ENCODE assay signal across 8 cellular contexts in the genomic region with DNA sequence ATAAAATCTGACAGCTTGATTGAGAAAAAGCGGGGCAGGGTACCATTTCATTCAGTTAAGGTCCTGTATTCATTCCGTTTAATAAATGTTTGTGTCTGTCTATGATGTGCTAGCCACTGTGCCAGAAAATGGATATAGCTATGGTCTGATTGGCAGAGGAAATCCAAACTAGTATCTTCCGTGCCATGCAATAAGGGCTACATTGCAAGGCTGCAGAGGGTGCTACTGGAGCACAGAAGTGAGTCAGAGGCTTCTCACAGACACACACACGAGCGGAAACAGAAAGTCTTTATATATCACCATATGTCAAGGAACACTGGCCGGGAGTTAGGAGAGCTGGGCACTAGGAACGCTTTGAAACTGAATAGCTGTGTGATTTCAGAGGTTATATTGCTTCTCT. TPM values are rescaled to one million over a fixed set of nuclear protein-coding genes. Genes with fewer than 3 reads are reported as not detected.
DNase-seq lines count a peak whose midpoint lies in the region; ATAC-seq and TF ChIP-seq lines count a peak whose summit lies in the region.
"Not testable (repeated sequence)": the region's sequence is repeated elsewhere in the genome, so short reads cannot be mapped to it uniquely, and the experiment has no call there.

No MANE protein-coding gene starts in this region.

- not testable (repeated sequence) for H3K4me1 Mint-ChIP-seq in activated T-helper 17 cell treated with anti-CD3 and anti-CD28 coated beads, Interleukin-2, amount 50 U/mL, for 72 hours

- H3K9me3 ChIP-seq in esophagus muscularis mucosa; mesodermal cell (ENCODE audit: control insufficient read depth, low read length): not testable (repeated sequence)

- peak overlapping the region; percentile 98 for H3K4me3 Mint-ChIP-seq in activated T-helper 17 cell treated with anti-CD3 and anti-CD28 coated beads, Interleukin-2, amount 50 U/mL, for 72 hours

- TF ChIP-seq CTCF in esophagus muscularis mucosa (IDR thresholded peaks at IDR 0.05) = peak in 2 of 3 experiments; percentile 25 to 28

- ATAC-seq in GM19452 (IDR thresholded peaks at IDR 0.05; ENCODE audit: unreplicated experiment) (peak; percentile 42), HG03457 (IDR thresholded peaks at IDR 0.05; ENCODE audit: unreplicated experiment) (peak; percentile 53)
- ATAC-seq in activated T-helper 17 cell treated with anti-CD3 and anti-CD28 coated beads, Interleukin-2, amount 50 U/mL, for 72 hours (replicated peaks) = peak; percentile 81

- not testable (repeated sequence) for H3K9me3 Mint-ChIP-seq in activated T-helper 17 cell treated with anti-CD3 and anti-CD28 coated beads, Interleukin-2, amount 50 U/mL, for 72 hours

- WGBS in esophagus muscularis mucosa = 10% methylated on average over 7 of the region's 7 CpGs
- 43 to 47% methylated on average over 2 of the region's 7 CpGs for WGBS in mesodermal cell (ENCODE audit: insufficient coverage in 2 of 2), 2 experiments

- H3K36me3 Mint-ChIP-seq in activated T-helper 17 cell treated with anti-CD3 and anti-CD28 coated beads, Interleukin-2, amount 50 U/mL, for 72 hours (ENCODE audit: low read depth) = not testable (repeated sequence)

- not testable (repeated sequence) for H3K4me1 ChIP-seq in esophagus muscularis mucosa; mesodermal cell (ENCODE audit: control insufficient read depth, insufficient read depth, low read length, poor library complexity, severe bottlenecking)

- peak overlapping the region; percentile 64 to 89 (median 70) for H3K4me3 ChIP-seq in esophagus muscularis mucosa
- H3K4me3 ChIP-seq in mesodermal cell (ENCODE audit: extremely low read depth, insufficient read depth, low read length, poor library complexity, severe bottlenecking) = peak overlapping the region; percentile 61

- not testable (repeated sequence) for TF ChIP-seq EP300 in esophagus muscularis mucosa (IDR thresholded peaks at IDR 0.05)

- H3K27ac Mint-ChIP-seq in activated T-helper 17 cell treated with anti-CD3 and anti-CD28 coated beads, Interleukin-2, amount 50 U/mL, for 72 hours = peak overlapping the region; percentile 98

- intact Hi-C loops in esophagus muscularis mucosa (cut with DNase I) = not testable (repeated sequence)

- not testable (repeated sequence) for H3K36me3 ChIP-seq in esophagus muscularis mucosa; mesodermal cell (ENCODE audit: control insufficient read depth, insufficient read depth, low read length)

- peak overlapping the region; percentile 80 to 88 (median 86) for H3K27ac ChIP-seq in esophagus muscularis mucosa (replicated peaks in 1 of 4)
- peak overlapping the region; percentile 81 for H3K27ac ChIP-seq in mesodermal cell (ENCODE audit: low read depth, low read length, severe bottlenecking)

- peak in 10 of 14 donors; percentile 1 to 31 (median 18) for DNase-seq in C1 segment of cervical spinal cord (lab: John Stamatoyannopoulos, UW)
- DNase-seq in OCI-M1 (lab: John Stamatoyannopoulos, UW) = peak; percentile 75
- not testable (repeated sequence) for DNase-seq in esophagus muscularis mucosa (ENCODE audit: extremely low spot score)
- DNase-seq in stimulated activated CD4-positive, alpha-beta T cell treated with anti-CD3 and anti-CD28 coated beads, Interleukin-4, amount 100 ng/mL, for 24 hours = peak; percentile 45

- H3K27me3 Mint-ChIP-seq in activated T-helper 17 cell treated with anti-CD3 and anti-CD28 coated beads, Interleukin-2, amount 50 U/mL, for 72 hours = not testable (repeated sequence)

- not testable (repeated sequence) for H3K27me3 ChIP-seq in esophagus muscularis mucosa

- not testable (repeated sequence) for TF ChIP-seq POLR2A in esophagus muscularis mucosa (IDR thresholded peaks at IDR 0.05; ENCODE audit: low read depth)

RNA-seq across cellular contexts. Expression of a gene that starts 29.3 kb away (rescaled TPM):
- 1 to 10 TPM; 2.9 to 4.8 TPM for total RNA-seq in activated T-helper 17 cell treated with anti-CD3 and anti-CD28 coated beads, Interleukin-2, amount 50 U/mL, for 72 hours
- 1 to 10 TPM; 2.6 to 5.4 (median 3.8) TPM for total RNA-seq in esophagus muscularis mucosa
- 5.6 TPM for polyA plus RNA-seq in mesodermal cell (2013, experiment 1 of 2)
- 4.8 TPM for polyA plus RNA-seq in mesodermal cell (2013, experiment 2 of 2)
